Comparison of ENCODE assay signal across 8 cellular contexts in genomic region chr4:67762091-67762490, GRCh38. TPM values are rescaled to one million over a fixed set of nuclear protein-coding genes. Genes with fewer than 3 reads are reported as not detected.
DNase-seq lines count a peak whose midpoint lies in the region; ATAC-seq and TF ChIP-seq lines count a peak whose summit lies in the region.

No MANE protein-coding gene starts in this region.

- DNase-seq in MM.1S (peak; percentile 81), left lobe of liver (ENCODE audit: low spot score) (no peak), stomach (no peak), NCI-H226 (no peak)
- DNase-seq in activated CD4-positive, alpha-beta T cell treated with anti-CD3 and anti-CD28 coated beads for 1 hour = no peak
- no peak for DNase-seq in stimulated activated CD4-positive, alpha-beta T cell treated with anti-CD3 and anti-CD28 coated beads, Interleukin-2, amount 100 ng/mL, for 48 hours

- H3K4me2 ChIP-seq in MM.1S (ENCODE audit: low read depth, low read length) = no peak overlapping the region

- no peak overlapping the region for H3K9ac ChIP-seq in MM.1S (ENCODE audit: low read length)

- intact Hi-C loops in stomach (cut with DNase I; ENCODE audit: low total_unique reads) = no loop called here

- H3K4me3 ChIP-seq in MM.1S (ENCODE audit: low read length) = no peak overlapping the region
- no peak overlapping the region for H3K4me3 ChIP-seq in stomach

- H3K9me3 ChIP-seq in MM.1S (replicated peaks; ENCODE audit: insufficient read depth, low read length) (no peaks in the 10 kb centered on the region), stomach (no peaks in the 10 kb centered on the region)

- no peak for TF ChIP-seq POLR2A in stomach (IDR thresholded peaks at IDR 0.05)

- no peak for TF ChIP-seq EP300 in stomach (IDR thresholded peaks at IDR 0.05)

- ATAC-seq in GM18519 (IDR thresholded peaks at IDR 0.05; ENCODE audit: low FRiP score, unreplicated experiment) (peak; percentile 99), GM21723 (IDR thresholded peaks at IDR 0.05; ENCODE audit: unreplicated experiment) (peak; percentile 99), left lobe of liver (peak; percentile 39)

- H3K36me3 ChIP-seq in MM.1S (replicated peaks; ENCODE audit: insufficient read depth, low read length) = no peaks in the 10 kb centered on the region
- no peaks in the 10 kb centered on the region for H3K36me3 ChIP-seq in stomach

- H2AFZ ChIP-seq in MM.1S (ENCODE audit: low read length) = no peak overlapping the region

- TF ChIP-seq CTCF in MM.1S (IDR thresholded peaks at IDR 0.05; ENCODE audit: low read length) = no peak
- TF ChIP-seq CTCF in stomach (IDR thresholded peaks at IDR 0.05) = no peak

- H4K20me1 ChIP-seq in MM.1S (ENCODE audit: insufficient read depth, low read length) = no peaks in the 10 kb centered on the region; the same call in 1 of the 2 replicates

- H3K9me2 ChIP-seq in MM.1S (replicated peaks; ENCODE audit: insufficient read depth, low read length) = no peaks in the 10 kb centered on the region

- H3K27ac ChIP-seq in MM.1S (ENCODE audit: low read length) (no peak overlapping the region), stomach (no peak overlapping the region)

- H3K79me2 ChIP-seq in MM.1S (ENCODE audit: low read length) = no peaks in the 10 kb centered on the region

- H3K4me1 ChIP-seq in MM.1S (ENCODE audit: low read length) (no peaks in the 10 kb centered on the region), stomach (no peaks in the 10 kb centered on the region)

- H3F3A ChIP-seq in MM.1S (ENCODE audit: insufficient read depth, low read length) = peaks cover 3% of the 10 kb centered on the region; the same call in 1 of the 2 replicates

- WGBS in stomach, 5 donors = 26 to 31% (median 30%) methylated on average over 3 of the region's 3 CpGs

- H3K27me3 ChIP-seq in MM.1S (replicated peaks; ENCODE audit: insufficient read depth, low read length) = peaks cover 17% of the 10 kb centered on the region; the same call in 1 of the 2 replicates
- no peaks in the 10 kb centered on the region for H3K27me3 ChIP-seq in stomach

RNA-seq across cellular contexts. Expression of gene GNRHR, which starts 7.9 kb away (rescaled TPM):
- not detected for total RNA-seq in left lobe of liver
- not detected for total RNA-seq in stomach
- not detected for polyA plus RNA-seq in stomach

Comparison
In these comparisons a context has a peak if more than half of its experiments do, and no peak if none do; other contexts are left out.
1. ATAC-seq: peak in every context shown above with its lines; median percentile 99 in GM18519; 99 in GM21723; 39 in left lobe of liver.